12 cellular contexts compared by ENCODE assay signal in the genomic region with DNA sequence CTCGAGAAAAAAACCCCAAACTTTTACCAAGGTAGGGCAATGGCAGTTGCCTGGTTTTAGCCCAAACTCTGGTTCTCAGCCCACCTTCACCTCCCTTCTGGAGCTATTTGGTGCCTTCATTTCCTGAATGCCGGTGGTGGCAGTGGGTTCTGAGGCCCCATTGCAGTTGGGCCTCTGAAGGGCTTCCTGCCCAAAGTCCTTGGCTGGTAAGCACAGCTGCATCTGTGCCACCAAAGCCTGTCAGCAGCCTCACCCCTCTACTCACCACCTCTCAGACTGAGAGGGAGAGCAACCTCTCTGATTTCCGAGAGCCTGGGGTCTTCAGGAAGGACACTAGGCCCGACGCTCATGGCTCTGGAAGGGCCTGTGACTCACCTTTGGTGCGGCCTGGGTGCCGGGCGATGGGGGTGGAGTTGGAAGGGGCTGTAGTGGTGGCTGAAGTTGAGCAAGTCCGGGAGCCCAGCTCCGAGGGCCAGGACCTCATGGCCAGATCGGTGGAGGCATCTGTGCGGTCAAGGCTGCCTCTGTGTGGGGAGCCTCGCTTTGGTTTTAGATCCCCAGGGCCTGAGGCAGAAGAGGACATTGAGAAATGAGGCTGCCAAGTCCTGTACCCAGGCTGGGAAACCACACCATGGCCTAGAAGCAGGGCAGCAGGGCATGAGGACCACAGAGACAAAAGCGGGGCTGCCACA. TPM values are rescaled to one million over a fixed set of nuclear protein-coding genes. Genes with fewer than 3 reads are reported as not detected.
DNase-seq lines count a peak whose midpoint lies in the region; ATAC-seq and TF ChIP-seq lines count a peak whose summit lies in the region.
"Had no signal": no experiment of that assay in that cellular context is flagged by ENCODE, and none has a peak within 500 bp of the region (broad histone marks: within the 10 kb centered on the region; RNA-seq: fewer than 3 reads in every experiment).

No MANE protein-coding gene starts in this region.

- H3K4me2 ChIP-seq in DOHH2 (ENCODE audit: low read length) (peak overlapping the region; percentile 85), Loucy (ENCODE audit: low read depth, low read length, poor library complexity, severe bottlenecking) (peak overlapping the region; percentile 12), neuronal stem cell (ENCODE audit: insufficient read depth, low read length, poor library complexity, severe bottlenecking) (no peak overlapping the region)

- H3K4me1 ChIP-seq in DOHH2 (ENCODE audit: control insufficient read depth, low read length) (peaks cover 91% of the 10 kb centered on the region), Loucy (ENCODE audit: insufficient read depth, low read length, poor library complexity, severe bottlenecking) (peaks cover 23% of the 10 kb centered on the region), neuronal stem cell (ENCODE audit: control insufficient read depth in 2 of 2, insufficient read depth in 1 of 2, low read depth in 1 of 2, low read length in 2 of 2) (peaks cover 0 to 2% of the 10 kb centered on the region in 2 donors)

- H3K27ac ChIP-seq in DOHH2 (ENCODE audit: low read depth, low read length) (peak overlapping the region; percentile 97), neuronal stem cell (replicated peaks; ENCODE audit: low read length) (no peak overlapping the region)
- H3K27ac ChIP-seq: esophagus squamous epithelium had no signal

- H3K14ac ChIP-seq in neuronal stem cell (ENCODE audit: low read length), result no peak overlapping the region

- peak overlapping the region; percentile 22 for H3K4me3 Mint-ChIP-seq in activated naive CD8-positive, alpha-beta T cell treated with anti-CD3 and anti-CD28 coated beads, Interleukin-2, amount 10 ng/mL, durations not matched to agents 7 days and 5 days

- no peak overlapping the region for H2BK5ac ChIP-seq in neuronal stem cell (ENCODE audit: low read length)

- no peak overlapping the region for H2BK120ac ChIP-seq in neuronal stem cell (ENCODE audit: low read depth, low read length)

- no peak overlapping the region for H3K4ac ChIP-seq in neuronal stem cell (ENCODE audit: low read length)

- no peaks in the 10 kb centered on the region for H3K27me3 ChIP-seq in DOHH2 (ENCODE audit: control insufficient read depth, low read length)
- H3K27me3 ChIP-seq in Loucy (ENCODE audit: insufficient read depth, low read length, poor library complexity, severe bottlenecking), result no peaks in the 10 kb centered on the region
- no peaks in the 10 kb centered on the region for H3K27me3 ChIP-seq in neuronal stem cell (ENCODE audit: control insufficient read depth in 3 of 3, insufficient read depth in 3 of 3, low read depth in 1 of 3, low read length in 3 of 3)
- H3K27me3 ChIP-seq: esophagus squamous epithelium had no signal

- no peaks in the 10 kb centered on the region for H3K9me3 Mint-ChIP-seq in activated naive CD8-positive, alpha-beta T cell treated with anti-CD3 and anti-CD28 coated beads, Interleukin-2, amount 10 ng/mL, durations not matched to agents 7 days and 5 days

- H2AK5ac ChIP-seq in neuronal stem cell (ENCODE audit: low read depth, low read length), result peak overlapping the region; percentile 11

- H4K8ac ChIP-seq in neuronal stem cell (ENCODE audit: low read depth, low read length), result no peak overlapping the region

- H3K9me3 ChIP-seq in DOHH2 (ENCODE audit: control insufficient read depth, insufficient read depth, low read length), result no peaks in the 10 kb centered on the region
- no peaks in the 10 kb centered on the region for H3K9me3 ChIP-seq in Loucy (ENCODE audit: insufficient read depth, low read depth, low read length)
- H3K9me3 ChIP-seq in neuronal stem cell (replicated peaks in 1 of 2; ENCODE audit: control insufficient read depth in 2 of 2, insufficient read depth in 1 of 2, low read depth in 1 of 2, low read length in 2 of 2), result no peaks in the 10 kb centered on the region
- H3K9me3 ChIP-seq: esophagus squamous epithelium had no signal

- peaks cover 46% of the 10 kb centered on the region for H3K36me3 Mint-ChIP-seq in activated naive CD8-positive, alpha-beta T cell treated with anti-CD3 and anti-CD28 coated beads, Interleukin-2, amount 10 ng/mL, durations not matched to agents 7 days and 5 days

- ATAC-seq in activated naive CD8-positive, alpha-beta T cell treated with anti-CD3 and anti-CD28 coated beads, Interleukin-2, amount 10 ng/mL, durations not matched to agents 7 days and 5 days (ENCODE audit: low read depth), result no peak
- no peak for ATAC-seq in GM19452 (IDR thresholded peaks at IDR 0.05; ENCODE audit: unreplicated experiment)
- ATAC-seq: HCT116, left colon had no signal

- WGBS in neuronal stem cell (ENCODE audit: extremely low coverage in 2 of 2, insufficient read length in 2 of 2, insufficient replicate concordance in 1 of 2), 2 donors, result 100% methylated on average over 1 of the region's 14 CpGs

- no peak overlapping the region for H2BK15ac ChIP-seq in neuronal stem cell (ENCODE audit: low read length)

- peaks cover 23% of the 10 kb centered on the region for H3K4me1 Mint-ChIP-seq in activated naive CD8-positive, alpha-beta T cell treated with anti-CD3 and anti-CD28 coated beads, Interleukin-2, amount 10 ng/mL, durations not matched to agents 7 days and 5 days

- POLR2A ChIA-PET in activated naive CD8-positive, alpha-beta T cell treated with anti-CD3 and anti-CD28 coated beads, Interleukin-2, amount 10 ng/mL, durations not matched to agents 7 days and 5 days (lab: Charles Lee), result no interaction called here

- peak overlapping the region; percentile 81 for H3K27ac Mint-ChIP-seq in activated naive CD8-positive, alpha-beta T cell treated with anti-CD3 and anti-CD28 coated beads, Interleukin-2, amount 10 ng/mL, durations not matched to agents 7 days and 5 days

- H3K36me3 ChIP-seq in DOHH2 (ENCODE audit: control insufficient read depth, low read length) (peaks cover 92% of the 10 kb centered on the region), Loucy (ENCODE audit: insufficient read depth, low read length) (peaks cover 94% of the 10 kb centered on the region), neuronal stem cell (replicated peaks in 1 of 2; ENCODE audit: control insufficient read depth in 2 of 2, insufficient read depth in 2 of 2, low read length in 2 of 2) (peaks cover 37 to 99% of the 10 kb centered on the region in 2 donors)

- TF ChIP-seq CTCF in DOHH2 (IDR thresholded peaks at IDR 0.05; ENCODE audit: low read depth, low read length, poor library complexity, severe bottlenecking), result no peak
- TF ChIP-seq CTCF in Loucy (conservative IDR thresholded peaks at IDR 0.05; ENCODE audit: low read length), result no peak

- no peaks in the 10 kb centered on the region for H3K27me3 Mint-ChIP-seq in activated naive CD8-positive, alpha-beta T cell treated with anti-CD3 and anti-CD28 coated beads, Interleukin-2, amount 10 ng/mL, durations not matched to agents 7 days and 5 days

- no peak overlapping the region for H4K91ac ChIP-seq in neuronal stem cell (ENCODE audit: low read depth, low read length, poor library complexity)

- H3K79me2 ChIP-seq in DOHH2 (ENCODE audit: control insufficient read depth, low read length), result peaks cover 37% of the 10 kb centered on the region
- H3K79me2 ChIP-seq in Loucy (ENCODE audit: insufficient read depth, low read length), result no peaks in the 10 kb centered on the region

- H3K9ac ChIP-seq in Loucy (ENCODE audit: low read depth, low read length, poor library complexity, severe bottlenecking) (peak overlapping the region; percentile 52), neuronal stem cell (ENCODE audit: low read depth, low read length, poor library complexity) (peak overlapping the region; percentile 21)

- H3K9me2 ChIP-seq in DOHH2 (replicated peaks; ENCODE audit: control insufficient read depth, low read length) (no peaks in the 10 kb centered on the region), Loucy (replicated peaks; ENCODE audit: low read depth, low read length) (no peaks in the 10 kb centered on the region)

- H3F3A ChIP-seq in DOHH2 (ENCODE audit: control insufficient read depth, insufficient read depth) (peaks cover 47% of the 10 kb centered on the region), Loucy (ENCODE audit: low read depth) (no peaks in the 10 kb centered on the region)

- peak overlapping the region; percentile 81 for H3K18ac ChIP-seq in neuronal stem cell (ENCODE audit: low read length)

- H2BK12ac ChIP-seq in neuronal stem cell (ENCODE audit: low read length), result no peak overlapping the region

- H2AFZ ChIP-seq in Loucy (ENCODE audit: low read length) (no peak overlapping the region), neuronal stem cell (ENCODE audit: low read length) (no peak overlapping the region)

- no peaks in the 10 kb centered on the region for H3K79me1 ChIP-seq in neuronal stem cell (ENCODE audit: low read depth, low read length)

- H3K4me3 ChIP-seq in DOHH2 (ENCODE audit: low read length) (peak overlapping the region; percentile 41), Loucy (ENCODE audit: low read length, poor library complexity, severe bottlenecking) (no peak overlapping the region), neuronal stem cell (ENCODE audit: low read length in 2 of 2) (no peak overlapping the region)
- H3K4me3 ChIP-seq: esophagus squamous epithelium had no signal

- DNase-seq in activated naive CD8-positive, alpha-beta T cell treated with anti-CD3 and anti-CD28 coated beads, Interleukin-2, amount 10 ng/mL, durations not matched to agents 7 days and 5 days, result no peak
- no peak for DNase-seq in neuronal stem cell (ENCODE audit: low spot score)
- no peak for DNase-seq in NCI-H774 (lab: John Stamatoyannopoulos, UW)
- DNase-seq in NCI-H2107 treated with DMSO at 0.1 percent for 48 hours (lab: John Stamatoyannopoulos, UW; ENCODE audit: unreplicated experiment), result no peak
- DNase-seq: esophagus squamous epithelium, left colon, NCI-H2171 treated with DMSO at 0.1 percent for 48 hours, substantia nigra had no signal

- H4K20me1 ChIP-seq in DOHH2 (ENCODE audit: control insufficient read depth, insufficient read depth, low read depth, low read length), result no peaks in the 10 kb centered on the region
- H4K20me1 ChIP-seq in Loucy (ENCODE audit: insufficient read depth, low read length, poor library complexity, severe bottlenecking), result no peaks in the 10 kb centered on the region

- no peak overlapping the region for H3K23ac ChIP-seq in neuronal stem cell (ENCODE audit: low read depth, low read length, poor library complexity)

RNA-seq across cellular contexts. Expression of a gene that starts 38.6 kb away (rescaled TPM):
- 10 to 100 TPM; 23.0 to 28.0 TPM for total RNA-seq in activated naive CD8-positive, alpha-beta T cell treated with anti-CD3 and anti-CD28 coated beads, Interleukin-2, amount 10 ng/mL, durations not matched to agents 7 days and 5 days
- 0.70 TPM for polyA plus RNA-seq in neuronal stem cell (2013, experiment 1 of 2)
- polyA plus RNA-seq in neuronal stem cell (2013, experiment 2 of 2), result 0.61 TPM
